In the genomic region with DNA sequence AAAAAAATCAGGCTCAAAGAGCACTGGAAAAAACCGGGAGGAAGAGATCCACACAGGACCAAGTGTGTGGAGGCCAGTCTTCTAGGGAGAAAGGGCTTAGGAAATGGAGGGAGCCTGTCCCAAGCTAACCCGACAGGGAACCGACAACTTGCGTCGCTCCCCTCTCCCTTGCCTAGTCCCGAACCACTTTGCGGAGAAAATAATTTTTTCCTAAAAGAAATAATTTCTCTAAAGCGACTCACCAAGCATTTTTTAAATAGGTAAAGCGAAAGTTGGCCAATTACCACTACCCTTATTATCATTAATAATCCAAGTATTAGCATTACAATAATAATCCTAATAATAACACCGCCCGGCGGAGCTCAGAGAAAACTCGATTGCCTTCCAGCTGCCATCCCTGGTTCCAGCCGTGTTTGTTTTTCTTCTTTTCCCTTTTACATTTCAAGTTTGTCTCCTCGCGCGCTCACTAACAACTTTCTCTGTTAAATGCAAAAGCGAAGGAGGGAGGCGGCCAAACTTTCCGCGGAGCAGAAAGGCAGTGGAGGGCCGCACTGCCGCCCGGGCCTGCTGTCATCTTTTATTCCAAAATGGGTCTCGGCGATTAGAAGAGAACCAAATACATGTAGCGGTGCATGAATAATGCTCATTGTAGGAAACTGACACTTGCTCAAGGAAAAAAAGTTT, we compare ENCODE assay signal across 21 cellular contexts. TPM values are rescaled to one million over a fixed set of nuclear protein-coding genes. Genes with fewer than 3 reads are reported as not detected.
DNase-seq lines count a peak whose midpoint lies in the region; ATAC-seq and TF ChIP-seq lines count a peak whose summit lies in the region.
"Had no signal": no experiment of that assay in that cellular context is flagged by ENCODE, and none has a peak within 500 bp of the region (broad histone marks: within the 10 kb centered on the region; RNA-seq: fewer than 3 reads in every experiment).

No MANE protein-coding gene starts in this region.

- H3K27ac ChIP-seq in HUES64 (ENCODE audit: low read depth, low read length) (no peak overlapping the region), hepatocyte (no peak overlapping the region), neuronal stem cell (replicated peaks; ENCODE audit: low read length) (no peak overlapping the region)
- H3K27ac ChIP-seq: left ventricle myocardium inferior had no signal

- H3K4me1 Mint-ChIP-seq in T-helper 2 cell treated with Interferon-gamma antibody and Interleukin-4, amounts not matched to agents 5 μg/mL and 100 μg/mL, for 36 hours (ENCODE audit: low read depth) = peaks cover 12% of the 10 kb centered on the region

- H3K18ac ChIP-seq in neuronal stem cell (ENCODE audit: low read length) = no peak overlapping the region

- no peak overlapping the region for H2AK5ac ChIP-seq in neuronal stem cell (ENCODE audit: low read depth, low read length)

- H3K27me3 ChIP-seq in HUES64 (ENCODE audit: insufficient read depth, low read length) (peaks cover 100% of the 10 kb centered on the region), hepatocyte (peaks cover 100% of the 10 kb centered on the region), neuronal stem cell (ENCODE audit: control insufficient read depth in 3 of 3, insufficient read depth in 3 of 3, low read depth in 1 of 3, low read length in 3 of 3) (peaks cover 48 to 100% (median 92%) of the 10 kb centered on the region in 3 experiments)

- no peak overlapping the region for H2BK120ac ChIP-seq in neuronal stem cell (ENCODE audit: low read depth, low read length)

- H3K79me2 ChIP-seq in hepatocyte = no peaks in the 10 kb centered on the region

- H3K36me3 ChIP-seq in HUES64 (ENCODE audit: insufficient read depth, low read length) (no peaks in the 10 kb centered on the region), hepatocyte (replicated peaks; ENCODE audit: insufficient read depth, low read depth) (no peaks in the 10 kb centered on the region), neuronal stem cell (replicated peaks in 1 of 2; ENCODE audit: control insufficient read depth in 2 of 2, insufficient read depth in 2 of 2, low read length in 2 of 2) (no peaks in the 10 kb centered on the region)
- H3K36me3 ChIP-seq: left ventricle myocardium inferior had no signal

- no peak for DNase-seq in T-helper 2 cell treated with Interferon-gamma antibody and Interleukin-4, amounts not matched to agents 5 μg/mL and 100 μg/mL, for 36 hours (ENCODE audit: low spot score)
- DNase-seq in T-helper 2 cell (no peak), hepatocyte (ENCODE audit: low spot score) (no peak), neuronal stem cell (ENCODE audit: low spot score) (no peak), dermis blood vessel endothelial cell (no peak), NCI-H2196 (lab: John Stamatoyannopoulos, UW; ENCODE audit: unreplicated experiment) (no peak)
- DNase-seq: activated naive CD4-positive, alpha-beta T cell treated with anti-CD3 and anti-CD28 coated beads, Interleukin-2, amount 50 U/mL, for 16 hours; Caco-2; effector memory CD8-positive, alpha-beta T cell; immature natural killer cell; left ventricle myocardium inferior; MM.1S; NCI-H146; NCI-H526 treated with DMSO at 0.1 percent for 48 hours; occipital lobe; SHP77 had no signal

- no peak for ATAC-seq in HG02938 (IDR thresholded peaks at IDR 0.05; ENCODE audit: unreplicated experiment)
- ATAC-seq: effector memory CD8-positive, alpha-beta T cell had no signal

- H3K4me3 ChIP-seq in HUES64 (ENCODE audit: low read length) (peak overlapping the region; percentile 17; the same call in 1 of the 2 replicates), hepatocyte (no peak overlapping the region), neuronal stem cell (ENCODE audit: low read length in 2 of 2) (no peak overlapping the region)
- H3K4me3 ChIP-seq: left ventricle myocardium inferior had no signal

- H3K23ac ChIP-seq in neuronal stem cell (ENCODE audit: low read depth, low read length, poor library complexity) = no peak overlapping the region

- WGBS in HUES64 = under 1% methylated on average over 27 of the region's 27 CpGs
- WGBS in hepatocyte (ENCODE audit: low lambda C conversion rate, missing lambda C conversion rate) = 6% methylated on average over 27 of the region's 27 CpGs
- WGBS in neuronal stem cell (ENCODE audit: extremely low coverage in 2 of 2, insufficient read length in 2 of 2, insufficient replicate concordance in 1 of 2), 2 donors = no CpG with 5 or more reads among the region's 27 CpGs

- no peak overlapping the region for H2BK5ac ChIP-seq in neuronal stem cell (ENCODE audit: low read length)

- no peaks in the 10 kb centered on the region for H3K9me3 Mint-ChIP-seq in T-helper 2 cell treated with Interferon-gamma antibody and Interleukin-4, amounts not matched to agents 5 μg/mL and 100 μg/mL, for 36 hours
- H3K9me3 Mint-ChIP-seq: effector memory CD8-positive, alpha-beta T cell; immature natural killer cell had no signal

- peaks cover 87% of the 10 kb centered on the region for H3K27me3 Mint-ChIP-seq in T-helper 2 cell treated with Interferon-gamma antibody and Interleukin-4, amounts not matched to agents 5 μg/mL and 100 μg/mL, for 36 hours (ENCODE audit: low read depth)

- H3K4me2 ChIP-seq in hepatocyte (peak overlapping the region; percentile 53), neuronal stem cell (ENCODE audit: insufficient read depth, low read length, poor library complexity, severe bottlenecking) (peak overlapping the region; percentile 43)

- H3K9me2 ChIP-seq in hepatocyte (replicated peaks; ENCODE audit: insufficient read depth) = no peaks in the 10 kb centered on the region

- no peaks in the 10 kb centered on the region for H3K79me1 ChIP-seq in neuronal stem cell (ENCODE audit: low read depth, low read length)

- H3K9ac ChIP-seq in HUES64 (ENCODE audit: low read depth, low read length) (no peak overlapping the region), neuronal stem cell (ENCODE audit: low read depth, low read length, poor library complexity) (no peak overlapping the region)

- H3K9me3 ChIP-seq in HUES64 (ENCODE audit: insufficient read depth, low read depth, low read length) = no peaks in the 10 kb centered on the region
- H3K9me3 ChIP-seq in hepatocyte (ENCODE audit: low read depth) = no peaks in the 10 kb centered on the region
- H3K9me3 ChIP-seq in neuronal stem cell (replicated peaks in 1 of 2; ENCODE audit: control insufficient read depth in 2 of 2, insufficient read depth in 1 of 2, low read depth in 1 of 2, low read length in 2 of 2) = peaks cover 2 to 6% of the 10 kb centered on the region in 2 donors
- H3K9me3 ChIP-seq: Caco-2, left ventricle myocardium inferior had no signal

- H4K8ac ChIP-seq in neuronal stem cell (ENCODE audit: low read depth, low read length) = no peak overlapping the region

- H3K27ac Mint-ChIP-seq in T-helper 2 cell treated with Interferon-gamma antibody and Interleukin-4, amounts not matched to agents 5 μg/mL and 100 μg/mL, for 36 hours = peak overlapping the region; percentile 11
- H3K27ac Mint-ChIP-seq: effector memory CD8-positive, alpha-beta T cell; immature natural killer cell had no signal

- no peak overlapping the region for H3K4me3 Mint-ChIP-seq in T-helper 2 cell treated with Interferon-gamma antibody and Interleukin-4, amounts not matched to agents 5 μg/mL and 100 μg/mL, for 36 hours

- no peak overlapping the region for H2BK15ac ChIP-seq in neuronal stem cell (ENCODE audit: low read length)

- H2BK12ac ChIP-seq in neuronal stem cell (ENCODE audit: low read length) = no peak overlapping the region

- peaks cover 5% of the 10 kb centered on the region for H4K20me1 ChIP-seq in hepatocyte (ENCODE audit: insufficient read depth, poor library complexity, severe bottlenecking)

- no peak overlapping the region for H4K91ac ChIP-seq in neuronal stem cell (ENCODE audit: low read depth, low read length, poor library complexity)

- no peak overlapping the region for H3K4ac ChIP-seq in neuronal stem cell (ENCODE audit: low read length)

- TF ChIP-seq CTCF in hepatocyte (IDR thresholded peaks at IDR 0.05; ENCODE audit: poor library complexity) = no peak

- peaks cover 41% of the 10 kb centered on the region for H3K4me1 ChIP-seq in HUES64 (ENCODE audit: insufficient read depth, low read length)
- H3K4me1 ChIP-seq in hepatocyte (ENCODE audit: insufficient read depth) = peaks cover 42% of the 10 kb centered on the region
- peaks cover 28 to 38% of the 10 kb centered on the region in 2 donors for H3K4me1 ChIP-seq in neuronal stem cell (ENCODE audit: control insufficient read depth in 2 of 2, insufficient read depth in 1 of 2, low read depth in 1 of 2, low read length in 2 of 2)
- H3K4me1 ChIP-seq: Caco-2 had no signal

- H3K36me3 Mint-ChIP-seq in T-helper 2 cell treated with Interferon-gamma antibody and Interleukin-4, amounts not matched to agents 5 μg/mL and 100 μg/mL, for 36 hours (ENCODE audit: low read depth) = no peaks in the 10 kb centered on the region
- H3K36me3 Mint-ChIP-seq: immature natural killer cell had no signal

- H2AFZ ChIP-seq in hepatocyte = peak overlapping the region; percentile 49
- no peak overlapping the region for H2AFZ ChIP-seq in neuronal stem cell (ENCODE audit: low read length)

- no peak overlapping the region for H3K14ac ChIP-seq in neuronal stem cell (ENCODE audit: low read length)

RNA-seq across cellular contexts. Expression of a gene that starts 4.9 kb away (rescaled TPM):
- polyA plus RNA-seq in HUES64 (2013, experiment 1 of 2) = not detected
- not detected for polyA plus RNA-seq in HUES64 (2013, experiment 2 of 2)
- not detected in 2 replicates for total RNA-seq in hepatocyte
- polyA plus RNA-seq in hepatocyte = not detected in 2 replicates
- polyA plus RNA-seq in neuronal stem cell (2013, experiment 1 of 2) = 0.45 TPM
- polyA plus RNA-seq in neuronal stem cell (2013, experiment 2 of 2) = 0.42 TPM
- total RNA-seq in dermis blood vessel endothelial cell = not detected in 2 replicates
- total RNA-seq: A172, fibroblast of lung, glomerular endothelial cell, left ventricle myocardium inferior had no signal
- polyA plus RNA-seq: fibroblast of lung, immature natural killer cell had no signal
